Comparison of ENCODE assay signal across 8 cellular contexts in the genomic region with DNA sequence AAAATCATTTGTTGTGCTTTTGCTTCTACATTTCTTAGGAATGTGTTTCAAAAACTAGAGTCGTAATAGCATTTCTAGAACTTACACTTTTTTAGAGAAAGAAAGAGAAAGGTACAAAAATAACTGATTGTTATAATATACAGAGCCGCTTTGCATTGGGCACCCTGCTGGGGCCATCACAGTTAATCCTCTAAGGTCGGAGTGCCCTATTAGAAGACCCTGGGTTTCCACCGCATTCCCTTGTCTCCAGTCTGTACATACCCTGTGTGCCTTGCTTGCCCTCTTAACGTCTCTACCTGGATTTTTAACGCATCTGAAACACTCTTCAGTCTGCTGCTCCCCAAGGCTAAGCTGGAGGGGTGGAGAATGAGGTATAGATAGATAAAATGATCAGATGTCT. TPM values are rescaled to one million over a fixed set of nuclear protein-coding genes. Genes with fewer than 3 reads are reported as not detected.
DNase-seq lines count a peak whose midpoint lies in the region; ATAC-seq and TF ChIP-seq lines count a peak whose summit lies in the region.
"Had no signal": no experiment of that assay in that cellular context is flagged by ENCODE, and none has a peak within 500 bp of the region (broad histone marks: within the 10 kb centered on the region; RNA-seq: fewer than 3 reads in every experiment).

No MANE protein-coding gene starts in this region.

- DNase-seq in DMS53 treated with DMSO at 0.1 percent for 48 hours (lab: John Stamatoyannopoulos, UW; ENCODE audit: unreplicated experiment) (peak; percentile 9), T-cell (no peak), left lung (no peak), OCI-LY7 (ENCODE audit: low spot score) (no peak), NCI-H1092 treated with DMSO at 0.1 percent for 48 hours (lab: John Stamatoyannopoulos, UW) (no peak)

- no peak overlapping the region; the same call in 1 of the 2 replicates for H3K4me2 ChIP-seq in OCI-LY7 (ENCODE audit: low read length)

- H2AFZ ChIP-seq in OCI-LY7 (ENCODE audit: low read length), result no peak overlapping the region

- H3K27ac Mint-ChIP-seq in T-cell, result no peak overlapping the region

- H3K79me2 ChIP-seq in OCI-LY7 (ENCODE audit: insufficient read depth, low read depth, low read length), result no peaks in the 10 kb centered on the region

- no peaks in the 10 kb centered on the region for H3K27me3 Mint-ChIP-seq in T-cell

- H3K27ac ChIP-seq in left lung, result peak overlapping the region; percentile 81 to 86
- H3K27ac ChIP-seq in OCI-LY7 (ENCODE audit: low read depth, low read length, poor library complexity, severe bottlenecking), result no peak overlapping the region
- H3K27ac ChIP-seq: KMS-11, SJSA1 had no signal

- H3K9me3 ChIP-seq in left lung, result no peaks in the 10 kb centered on the region
- no peaks in the 10 kb centered on the region for H3K9me3 ChIP-seq in OCI-LY7 (ENCODE audit: low read length)
- H3K9me3 ChIP-seq: SJSA1 had no signal

- no peaks in the 10 kb centered on the region for H3K9me2 ChIP-seq in OCI-LY7 (ENCODE audit: insufficient read depth, low read length)

- intact Hi-C loops in left lung (cut with DNase I) (loop anchor here in 1 of 2 donors (10.0 kb wide), 1 partner anchor 79 kb away; the partner anchor contains the start of gene OCLN), OCI-LY7 (cut with micrococcal nuclease; ENCODE audit: unreplicated experiment) (no loop called here)

- peak overlapping the region; percentile 50 to 62 for H3K4me3 ChIP-seq in left lung
- no peak overlapping the region for H3K4me3 ChIP-seq in OCI-LY7 (ENCODE audit: low read depth, low read length, poor library complexity, severe bottlenecking)
- H3K4me3 ChIP-seq: SJSA1 had no signal

- no peaks in the 10 kb centered on the region for H4K20me1 ChIP-seq in OCI-LY7 (ENCODE audit: insufficient read depth, low read length)

- H3K36me3 Mint-ChIP-seq in T-cell, result peaks cover 19% of the 10 kb centered on the region

- H3K4me3 Mint-ChIP-seq in T-cell, result peak overlapping the region; percentile 60 to 72 (median 71)

- no peaks in the 10 kb centered on the region for H3K9me3 Mint-ChIP-seq in T-cell

- peaks cover 10 to 11% (median 11%) of the 10 kb centered on the region in 3 donors for H3K4me1 Mint-ChIP-seq in T-cell

- ATAC-seq in T-cell (replicated peaks in 1 of 4), result no peak
- ATAC-seq in left lung, result peak; percentile 14
- no peak for ATAC-seq in HG03280 (IDR thresholded peaks at IDR 0.05; ENCODE audit: unreplicated experiment)

- H3K4me1 ChIP-seq in left lung (peaks cover 0 to 5% of the 10 kb centered on the region in 2 donors), OCI-LY7 (ENCODE audit: insufficient read depth, low read length, poor library complexity, severe bottlenecking) (no peaks in the 10 kb centered on the region)
- H3K4me1 ChIP-seq: SJSA1 had no signal

- no TSS peak for BruUV-seq in OCI-LY7 (replicated peaks; lab: Mats Ljungman, UMichigan)

- CTCF ChIA-PET in T-cell (lab: Charles Lee), result no interaction called here
- CTCF ChIA-PET in OCI-LY7 (lab: Charles Lee; ENCODE audit: unreplicated experiment), result no interaction called here

- peaks cover 0 to 27% of the 10 kb centered on the region in 2 donors for H3K36me3 ChIP-seq in left lung
- H3K36me3 ChIP-seq in OCI-LY7 (ENCODE audit: insufficient read depth, low read length), result peaks cover 70% of the 10 kb centered on the region

- peaks cover 0 to 9% of the 10 kb centered on the region in 2 donors for H3K27me3 ChIP-seq in left lung
- H3K27me3 ChIP-seq: SJSA1 had no signal

- POLR2A ChIA-PET in T-cell (lab: Charles Lee) (no interaction called here), OCI-LY7 (lab: Charles Lee) (no interaction called here)

- no peak for TF ChIP-seq CTCF in left lung (IDR thresholded peaks at IDR 0.05)
- TF ChIP-seq CTCF in OCI-LY7 (conservative IDR thresholded peaks at IDR 0.05; ENCODE audit: low read length), result no peak

RNA-seq across cellular contexts. Expression of gene MARVELD2, which starts 1.3 kb away (rescaled TPM):
- total RNA-seq in T-cell, result 1 to 10 TPM in 2 of 5 donors, under 1 TPM in 3; 0.43 to 1.2 (median 0.75) TPM
- total RNA-seq in left lung, result 10 to 100 TPM; 24.6 to 38.3 TPM
- total RNA-seq in OCI-LY7 (2014; rRNA removed; shearing (Covaris generic)), result 0.57 and 0.82 TPM in 2 replicates
- total RNA-seq in OCI-LY7 (2022), result 1.2 and 2.0 TPM in 2 replicates

RNA-seq across cellular contexts. Expression of gene RAD17, which starts 46.6 kb away (rescaled TPM):
- total RNA-seq in T-cell, result 10 to 100 TPM; 23.1 to 30.7 (median 29.7) TPM
- total RNA-seq in left lung, result 10 to 100 TPM; 18.7 to 19.2 TPM
- total RNA-seq in OCI-LY7 (2014; rRNA removed; shearing (Covaris generic)), result 41.6 and 64.1 TPM in 2 replicates
- total RNA-seq in OCI-LY7 (2022), result 79.1 and 96.8 TPM in 2 replicates

RNA-seq across cellular contexts. Expression of gene AK6, which starts 46.9 kb away (rescaled TPM):
- total RNA-seq in T-cell (10 to 100 TPM in 4 of 5 donors, 1 to 10 TPM in 1; 9.5 to 23.8 (median 19.1) TPM), left lung (10 to 100 TPM; 31.1 to 40.0 TPM), OCI-LY7 (2022) (85.4 and 85.7 TPM in 2 replicates)
- 54.9 and 91.8 TPM in 2 replicates for total RNA-seq in OCI-LY7 (2014; rRNA removed; shearing (Covaris generic))

RNA-seq across cellular contexts. Expression of gene TAF9, which starts 46.9 kb away (rescaled TPM):
- total RNA-seq in T-cell (10 to 100 TPM; 42.5 to 54.3 (median 50.0) TPM), left lung (10 to 100 TPM; 39.1 to 40.6 TPM), OCI-LY7 (2022) (101 and 126 TPM in 2 replicates)
- total RNA-seq in OCI-LY7 (2014; rRNA removed; shearing (Covaris generic)), result 113 TPM in 2 replicates

Comparison
In these comparisons a context has a peak if more than half of its experiments do, and no peak if none do; other contexts are left out.
1. RNA of gene MARVELD2, which starts 1.3 kb away (total RNA-seq): 24.6 to 38.3 TPM in left lung; 0.57 to 2.0 TPM in OCI-LY7 and 0.43 to 1.2 TPM in T-cell; every median in the first group is over 4 times any median in the second.